Comparison of ENCODE assay signal across 1 cellular context in genomic region chr4:165418116-165418515, GRCh38.
TF ChIP-seq lines count a peak whose summit lies in the region.

No MANE protein-coding gene starts in this region.

TF ChIP-seq in GM23338, 12 proteins besides CTCF, POLR2A, EP300 and RAD21 (continued from another document):
- no peak for TF ChIP-seq ZNF462 (CRISPR knock-in tag; IDR thresholded peaks at IDR 0.05)
- TF ChIP-seq CREB1 (CRISPR knock-in tag; IDR thresholded peaks at IDR 0.05; ENCODE audit: low read depth) = no peak
- no peak for TF ChIP-seq JUNB (IDR thresholded peaks at IDR 0.05; ENCODE audit: unreplicated experiment)
- TF ChIP-seq STAT1 (IDR thresholded peaks at IDR 0.05; ENCODE audit: unreplicated experiment) = no peak
- TF ChIP-seq ZNF331 (CRISPR knock-in tag; IDR thresholded peaks at IDR 0.05; ENCODE audit: low read depth) = no peak
- TF ChIP-seq NANOG (IDR thresholded peaks at IDR 0.05; ENCODE audit: borderline replicate concordance) = no peak
TF ChIP-seq in GM23338: peak in this region for 0.
